9 cellular contexts compared by ENCODE assay signal in the genomic region with DNA sequence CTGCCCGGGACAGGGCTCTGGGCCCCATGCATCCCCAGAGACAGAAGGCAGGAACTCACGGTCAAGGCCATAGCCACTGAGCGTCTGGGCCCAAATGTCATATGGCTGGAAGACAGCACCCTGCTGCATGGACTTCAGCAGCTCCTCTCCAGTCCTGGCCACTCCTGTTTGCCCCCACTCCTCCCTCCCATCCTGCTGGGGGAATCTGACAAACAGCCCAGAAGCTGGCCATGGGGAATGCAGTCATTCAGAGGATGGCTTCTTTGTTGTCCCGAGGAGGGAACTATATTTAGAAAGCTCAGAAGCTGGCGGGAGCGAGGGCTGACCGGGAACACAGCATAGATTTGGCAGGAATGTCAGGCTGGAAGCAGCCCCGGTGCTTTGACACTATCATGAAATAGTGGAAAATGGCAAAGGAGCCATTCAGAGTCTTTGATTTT. TPM values are rescaled to one million over a fixed set of nuclear protein-coding genes. Genes with fewer than 3 reads are reported as not detected.
DNase-seq lines count a peak whose midpoint lies in the region; ATAC-seq and TF ChIP-seq lines count a peak whose summit lies in the region.
"Had no signal": no experiment of that assay in that cellular context is flagged by ENCODE, and none has a peak within 500 bp of the region (broad histone marks: within the 10 kb centered on the region; RNA-seq: fewer than 3 reads in every experiment).

No MANE protein-coding gene starts in this region.

- H3K27ac ChIP-seq in muscle layer of colon (ENCODE audit: low read depth, low read length) (peak overlapping the region; percentile 59), transverse colon (peak overlapping the region; percentile 55 to 69 (median 66))

- no peak for TF ChIP-seq EP300 in transverse colon (IDR thresholded peaks at IDR 0.05; ENCODE audit: low read depth)

- H3K9ac ChIP-seq in adipocyte (ENCODE audit: low read length) (peak overlapping the region; percentile 69), muscle layer of colon (ENCODE audit: low read length) (no peak overlapping the region)

- H3K36me3 ChIP-seq in adipocyte (ENCODE audit: control insufficient read depth, insufficient read depth, low read length, severe bottlenecking) (no peaks in the 10 kb centered on the region), muscle layer of colon (ENCODE audit: insufficient read depth, low read length) (no peaks in the 10 kb centered on the region), transverse colon (no peaks in the 10 kb centered on the region)

- H3K4me3 ChIP-seq in adipocyte (ENCODE audit: low read length) (peak overlapping the region; percentile 14), foreskin fibroblast (ENCODE audit: low read depth in 1 of 2, low read length in 2 of 2) (no peak overlapping the region), muscle layer of colon (ENCODE audit: low read depth in 1 of 2, low read length in 2 of 2) (peak overlapping the region; percentile 11 to 33), transverse colon (no peak overlapping the region)

- TF ChIP-seq CTCF in foreskin fibroblast (IDR thresholded peaks at IDR 0.05; ENCODE audit: low read depth, low read length) (no peak), transverse colon (IDR thresholded peaks at IDR 0.05) (no peak)

- TF ChIP-seq POLR2A in transverse colon (IDR thresholded peaks at IDR 0.05) = no peak

- no peaks in the 10 kb centered on the region for H3K27me3 ChIP-seq in adipocyte (replicated peaks; ENCODE audit: control insufficient read depth, insufficient read depth, low read length)
- no peaks in the 10 kb centered on the region for H3K27me3 ChIP-seq in muscle layer of colon (ENCODE audit: control insufficient read depth in 1 of 2, insufficient read depth in 2 of 2, low read length in 2 of 2)
- no peaks in the 10 kb centered on the region for H3K27me3 ChIP-seq in transverse colon

- WGBS in transverse colon (ENCODE audit: low coverage in 1 of 2), 2 donors = 53 to 76% methylated on average over 5 to 8 of the region's 8 CpGs

- DNase-seq in adipocyte (ENCODE audit: low read depth) = peak; percentile 76
- peak; percentile 52 to 75 for DNase-seq in foreskin fibroblast
- DNase-seq in transverse colon = peak; percentile 33
- DNase-seq in NCI-H2196 treated with DMSO at 0.1 percent for 48 hours (lab: John Stamatoyannopoulos, UW; ENCODE audit: unreplicated experiment) = no peak
- DNase-seq in NCI-H1092 (lab: John Stamatoyannopoulos, UW) = no peak
- DNase-seq: SIG-M5 had no signal

- intact Hi-C loops in transverse colon (cut with DNase I; ENCODE audit: low total_unique reads) = no loop called here

- no peaks in the 10 kb centered on the region for H3K9me3 ChIP-seq in adipocyte (ENCODE audit: control insufficient read depth, low read length)
- no peaks in the 10 kb centered on the region for H3K9me3 ChIP-seq in muscle layer of colon (ENCODE audit: low read length)
- no peaks in the 10 kb centered on the region for H3K9me3 ChIP-seq in transverse colon

- in situ Hi-C loops in transverse colon (cut with MboI; ENCODE audit: low pct_ligation_motif_present in 1 of 4, low pct_unique_long_range_greater_than_20kb in 1 of 4, low sequenced_read_pairs in 3 of 4) = no loop called here

- peaks cover 61% of the 10 kb centered on the region for H3K4me1 ChIP-seq in adipocyte (ENCODE audit: control insufficient read depth, insufficient read depth, low read length)
- H3K4me1 ChIP-seq in muscle layer of colon (ENCODE audit: insufficient read depth, low read length) = peaks cover 62% of the 10 kb centered on the region
- peaks cover 21 to 46% (median 33%) of the 10 kb centered on the region in 4 donors for H3K4me1 ChIP-seq in transverse colon

- ATAC-seq in HG03354 (IDR thresholded peaks at IDR 0.05; ENCODE audit: poor library complexity, severe bottlenecking, unreplicated experiment) (no peak), HG02623 (IDR thresholded peaks at IDR 0.05; ENCODE audit: unreplicated experiment) (no peak)

RNA-seq across cellular contexts. Expression of a gene that starts 35.0 kb away (rescaled TPM):
- total RNA-seq in transverse colon = 100 to 1,000 TPM in 1 of 4 donors, 10 to 100 TPM in 3; 27.2 to 181 (median 40.1) TPM

Comparison
In these comparisons a context has a peak if more than half of its experiments do, and no peak if none do; other contexts are left out.
1. DNase-seq: peak in adipocyte (single experiment), foreskin fibroblast (2 of 2) and transverse colon (single experiment); none in NCI-H2196 treated with DMSO at 0.1 percent for 48 hours (single experiment) and NCI-H1092 (single experiment).
2. H3K4me3 ChIP-seq: peak in adipocyte (single experiment) and muscle layer of colon (2 of 2); none in foreskin fibroblast (0 of 2) and transverse colon (0 of 4).